8 cellular contexts compared by ENCODE assay signal in the genomic region with DNA sequence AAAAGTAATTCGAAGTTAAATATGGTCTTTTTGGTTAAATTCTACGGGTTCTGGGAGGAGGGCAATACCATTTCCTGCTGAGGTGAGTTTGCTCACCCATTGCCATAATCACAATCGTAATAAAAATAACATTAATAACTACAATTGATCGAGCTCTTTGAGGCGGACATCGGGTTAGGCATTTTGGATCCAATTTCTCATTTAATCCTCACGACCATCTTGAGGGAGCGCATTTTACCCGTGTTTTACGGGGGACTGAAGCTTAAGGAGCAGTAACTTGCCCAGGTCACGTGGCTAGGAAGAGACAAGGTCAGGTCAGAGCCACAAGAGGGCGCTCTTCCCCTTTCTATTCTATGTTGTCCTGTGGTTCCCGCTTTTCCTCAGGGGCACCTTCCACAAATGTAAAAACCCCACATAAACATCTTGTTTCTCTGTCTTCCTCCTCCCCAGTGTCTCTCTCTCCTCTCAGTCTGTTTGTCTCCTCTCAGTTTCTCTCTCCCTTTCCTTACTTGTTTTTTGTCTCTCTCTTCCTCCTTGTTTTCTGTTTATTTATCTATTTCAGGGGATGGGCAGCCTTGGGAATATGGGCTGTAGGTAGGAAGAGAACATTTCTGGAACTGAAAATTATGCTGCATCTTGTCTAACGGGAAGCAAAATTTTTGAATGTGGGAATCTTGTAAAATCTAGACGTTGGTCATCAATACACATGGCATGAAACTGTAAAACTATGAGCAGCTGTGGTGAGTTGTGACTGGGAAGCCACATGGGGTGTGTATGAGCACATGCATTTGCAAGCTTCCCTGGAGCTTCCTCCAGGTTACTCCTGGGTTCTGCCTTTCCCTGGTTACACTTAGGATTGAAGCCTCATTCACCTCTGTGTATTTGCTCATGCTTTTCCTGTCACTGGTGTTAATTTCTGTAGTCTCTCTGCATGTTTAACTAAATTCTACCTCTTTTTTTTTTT.
DNase-seq lines count a peak whose midpoint lies in the region; ATAC-seq and TF ChIP-seq lines count a peak whose summit lies in the region.

No MANE protein-coding gene starts in this region.

- H3K27me3 Mint-ChIP-seq in activated naive CD4-positive, alpha-beta T cell treated with anti-CD3 and anti-CD28 coated beads, Interleukin-2, amount 10 ng/mL, durations not matched to agents 7 days and 5 days: peaks cover 37% of the 10 kb centered on the region

- H3K27me3 ChIP-seq in MM.1S (replicated peaks; ENCODE audit: insufficient read depth, low read length): no peaks in the 10 kb centered on the region
- 0 out of 2 replicates have a peak, but pooled peaks cover 3% of the 10 kb centered on the region for H3K27me3 ChIP-seq in SJSA1 (replicated peaks)
- peaks cover 6% of the 10 kb centered on the region for H3K27me3 ChIP-seq in osteoblast (ENCODE audit: insufficient read depth, low read length)
- no peaks in the 10 kb centered on the region for H3K27me3 ChIP-seq in thoracic aorta (replicated peaks; ENCODE audit: insufficient read depth)

- H3F3A ChIP-seq in MM.1S (ENCODE audit: insufficient read depth, low read length): 0 out of 2 replicates have a peak, but pooled peaks cover 5% of the 10 kb centered on the region

- H3K79me2 ChIP-seq in MM.1S (ENCODE audit: low read length): no peaks in the 10 kb centered on the region
- H3K79me2 ChIP-seq in osteoblast (ENCODE audit: insufficient read depth, low read length): no peaks in the 10 kb centered on the region

- no peaks in the 10 kb centered on the region for H3K36me3 Mint-ChIP-seq in activated naive CD4-positive, alpha-beta T cell treated with anti-CD3 and anti-CD28 coated beads, Interleukin-2, amount 10 ng/mL, durations not matched to agents 7 days and 5 days

- peak overlapping the region; percentile 32; the same call in 1 of the 2 replicates for H3K9ac ChIP-seq in MM.1S (ENCODE audit: low read length)

- H3K9me2 ChIP-seq in MM.1S (replicated peaks; ENCODE audit: insufficient read depth, low read length): no peaks in the 10 kb centered on the region

- H3K4me3 Mint-ChIP-seq in activated naive CD4-positive, alpha-beta T cell treated with anti-CD3 and anti-CD28 coated beads, Interleukin-2, amount 10 ng/mL, durations not matched to agents 7 days and 5 days: peak overlapping the region; percentile 83

- H3K36me3 ChIP-seq in HEK293 (ENCODE audit: control insufficient read depth in 2 of 2, insufficient read depth in 1 of 2, low read length in 2 of 2) (no peaks in the 10 kb centered on the region), MM.1S (replicated peaks; ENCODE audit: insufficient read depth, low read length) (no peaks in the 10 kb centered on the region), SJSA1 (no peaks in the 10 kb centered on the region), osteoblast (ENCODE audit: insufficient read depth, low read length) (no peaks in the 10 kb centered on the region), thoracic aorta (no peaks in the 10 kb centered on the region)

- H3K4me2 ChIP-seq in MM.1S (ENCODE audit: low read depth, low read length): peak overlapping the region; percentile 82
- H3K4me2 ChIP-seq in osteoblast (ENCODE audit: insufficient read depth, low read length): peak overlapping the region; percentile 96

- H3K9me3 ChIP-seq in HEK293 (ENCODE audit: control insufficient read depth, insufficient read depth, low read depth, low read length): no peaks in the 10 kb centered on the region
- no peaks in the 10 kb centered on the region for H3K9me3 ChIP-seq in MM.1S (replicated peaks; ENCODE audit: insufficient read depth, low read length)
- H3K9me3 ChIP-seq in SJSA1 (replicated peaks): no peaks in the 10 kb centered on the region
- H3K9me3 ChIP-seq in osteoblast (ENCODE audit: low read depth, low read length): no peaks in the 10 kb centered on the region
- no peaks in the 10 kb centered on the region for H3K9me3 ChIP-seq in thoracic aorta

- no peak overlapping the region for H3K27ac ChIP-seq in HEK293 (ENCODE audit: extremely low read depth, low read depth, low read length)
- no peak overlapping the region for H3K27ac ChIP-seq in MM.1S (ENCODE audit: low read length)
- no peak overlapping the region; the same call in 1 of the 2 replicates for H3K27ac ChIP-seq in SJSA1
- H3K27ac ChIP-seq in osteoblast (ENCODE audit: low read depth, low read length): peak overlapping the region; percentile 43
- H3K27ac ChIP-seq in thoracic aorta: no peak overlapping the region

- POLR2A ChIA-PET in HEK293 (lab: Yijun Ruan, JAX): interaction anchor here (0.6 kb wide), 1 partner anchor 75 kb away, joined by 3 read pairs; no protein-coding TSS in a partner anchor

- no peaks in the 10 kb centered on the region for H3K9me3 Mint-ChIP-seq in activated naive CD4-positive, alpha-beta T cell treated with anti-CD3 and anti-CD28 coated beads, Interleukin-2, amount 10 ng/mL, durations not matched to agents 7 days and 5 days

- H3K4me1 ChIP-seq in HEK293 (ENCODE audit: control insufficient read depth, insufficient read depth, low read length): no peaks in the 10 kb centered on the region
- peaks cover 6% of the 10 kb centered on the region for H3K4me1 ChIP-seq in MM.1S (ENCODE audit: low read length)
- peaks cover 10% of the 10 kb centered on the region for H3K4me1 ChIP-seq in SJSA1 (replicated peaks)
- peaks cover 5% of the 10 kb centered on the region for H3K4me1 ChIP-seq in osteoblast (ENCODE audit: insufficient read depth, low read length)
- H3K4me1 ChIP-seq in thoracic aorta (ENCODE audit: control insufficient read depth in 1 of 2, low read depth in 2 of 2): peaks cover 0 to 9% of the 10 kb centered on the region in 2 donors

- H4K20me1 ChIP-seq in MM.1S (ENCODE audit: insufficient read depth, low read length) (no peaks in the 10 kb centered on the region), osteoblast (ENCODE audit: insufficient read depth, low read length) (no peaks in the 10 kb centered on the region)

- ATAC-seq in thoracic aorta (ENCODE audit: insufficient number of reproducible peaks, low FRiP score, low read depth): peak; percentile 61

- H3K27ac Mint-ChIP-seq in activated naive CD4-positive, alpha-beta T cell treated with anti-CD3 and anti-CD28 coated beads, Interleukin-2, amount 10 ng/mL, durations not matched to agents 7 days and 5 days: no peak overlapping the region

- TF ChIP-seq CTCF in HEK293 (tag by site-specific recombination; IDR thresholded peaks at IDR 0.05) (peak; percentile 62), MM.1S (IDR thresholded peaks at IDR 0.05; ENCODE audit: low read length) (peak; percentile 82), osteoblast (IDR thresholded peaks at IDR 0.05; ENCODE audit: extremely low read depth, low read depth, low read length) (peak; percentile 91), thoracic aorta (IDR thresholded peaks at IDR 0.05) (peak; percentile 89)

- DNase-seq in GDM1 (lab: John Stamatoyannopoulos, UW): peak; percentile 51
- DNase-seq in MM.1S: peak; percentile 82
- peak; percentile 69 to 77 for DNase-seq in SJSA1 (ENCODE audit: low read depth in 1 of 2, low spot score in 2 of 2)
- peak; percentile 77 for DNase-seq in activated naive CD4-positive, alpha-beta T cell treated with anti-CD3 and anti-CD28 coated beads, Interleukin-2, amount 10 ng/mL, durations not matched to agents 7 days and 5 days
- DNase-seq in glomerular visceral epithelial cell (ENCODE audit: extremely low spot score): peak; percentile 85
- peak; percentile 89 for DNase-seq in osteoblast (ENCODE audit: insufficient read length, low spot score, missing footprints)
- peak; percentile 27 for DNase-seq in thoracic aorta (ENCODE audit: low spot score)

- H3K4me3 ChIP-seq in HEK293 (ENCODE audit: low read depth, low read length): peak overlapping the region; percentile 32
- peak overlapping the region; percentile 69 for H3K4me3 ChIP-seq in MM.1S (ENCODE audit: low read length)
- peak overlapping the region; percentile 34 for H3K4me3 ChIP-seq in SJSA1
- H3K4me3 ChIP-seq in osteoblast (ENCODE audit: insufficient read depth, low read length): peak overlapping the region; percentile 78
- H3K4me3 ChIP-seq in thoracic aorta: peak overlapping the region; percentile 71

- CTCF ChIA-PET in HEK293 (lab: Yijun Ruan, JAX): interaction anchor here (0.5 to 1.7 kb wide), 28 partner anchors 8 to 1459 kb away, joined by 3 to 17 read pairs (median 4); no protein-coding TSS in a partner anchor
- CTCF ChIA-PET in activated naive CD4-positive, alpha-beta T cell treated with anti-CD3 and anti-CD28 coated beads, Interleukin-2, amount 10 ng/mL, durations not matched to agents 7 days and 5 days (lab: Charles Lee): interaction anchor here (0.7 to 2.4 kb wide), 14 partner anchors 9 to 251 kb away, joined by 3 to 18 read pairs (median 4); no protein-coding TSS in a partner anchor

- peaks cover 15% of the 10 kb centered on the region for H3K4me1 Mint-ChIP-seq in activated naive CD4-positive, alpha-beta T cell treated with anti-CD3 and anti-CD28 coated beads, Interleukin-2, amount 10 ng/mL, durations not matched to agents 7 days and 5 days

- H2AFZ ChIP-seq in MM.1S (ENCODE audit: low read length) (peak overlapping the region; percentile 96), osteoblast (ENCODE audit: low read length) (peak overlapping the region; percentile 97)

TF ChIP-seq in HEK293, 187 proteins besides CTCF, POLR2A, EP300 and RAD21 (continues in another document):
- TF ChIP-seq, protein P1, sequence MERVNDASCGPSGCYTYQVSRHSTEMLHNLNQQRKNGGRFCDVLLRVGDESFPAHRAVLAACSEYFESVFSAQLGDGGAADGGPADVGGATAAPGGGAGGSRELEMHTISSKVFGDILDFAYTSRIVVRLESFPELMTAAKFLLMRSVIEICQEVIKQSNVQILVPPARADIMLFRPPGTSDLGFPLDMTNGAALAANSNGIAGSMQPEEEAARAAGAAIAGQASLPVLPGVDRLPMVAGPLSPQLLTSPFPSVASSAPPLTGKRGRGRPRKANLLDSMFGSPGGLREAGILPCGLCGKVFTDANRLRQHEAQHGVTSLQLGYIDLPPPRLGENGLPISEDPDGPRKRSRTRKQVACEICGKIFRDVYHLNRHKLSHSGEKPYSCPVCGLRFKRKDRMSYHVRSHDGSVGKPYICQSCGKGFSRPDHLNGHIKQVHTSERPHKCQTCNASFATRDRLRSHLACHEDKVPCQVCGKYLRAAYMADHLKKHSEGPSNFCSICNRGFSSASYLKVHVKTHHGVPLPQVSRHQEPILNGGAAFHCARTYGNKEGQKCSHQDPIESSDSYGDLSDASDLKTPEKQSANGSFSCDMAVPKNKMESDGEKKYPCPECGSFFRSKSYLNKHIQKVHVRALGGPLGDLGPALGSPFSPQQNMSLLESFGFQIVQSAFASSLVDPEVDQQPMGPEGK (tag by site-specific recombination; IDR thresholded peaks at IDR 0.05): peak; percentile 44; the same call in 1 of the 2 replicates
- TF ChIP-seq SCRT2 (tag by site-specific recombination; IDR thresholded peaks at IDR 0.05): 0 out of 2 replicates have a peak, but pooled peaks have one; percentile 10

Comparison
In these comparisons a context has a peak if more than half of its experiments do, and no peak if none do; other contexts are left out.
1. DNase-seq: peak in every context shown above with its lines; median percentile 89 in osteoblast; 85 in glomerular visceral epithelial cell; 82 in MM.1S; 77 in activated naive CD4-positive, alpha-beta T cell treated with anti-CD3 and anti-CD28 coated beads, Interleukin-2, amount 10 ng/mL, durations not matched to agents 7 days and 5 days; 73 in SJSA1; 51 in GDM1; 27 in thoracic aorta.